Comparison of ENCODE assay signal across 8 cellular contexts in the genomic region with DNA sequence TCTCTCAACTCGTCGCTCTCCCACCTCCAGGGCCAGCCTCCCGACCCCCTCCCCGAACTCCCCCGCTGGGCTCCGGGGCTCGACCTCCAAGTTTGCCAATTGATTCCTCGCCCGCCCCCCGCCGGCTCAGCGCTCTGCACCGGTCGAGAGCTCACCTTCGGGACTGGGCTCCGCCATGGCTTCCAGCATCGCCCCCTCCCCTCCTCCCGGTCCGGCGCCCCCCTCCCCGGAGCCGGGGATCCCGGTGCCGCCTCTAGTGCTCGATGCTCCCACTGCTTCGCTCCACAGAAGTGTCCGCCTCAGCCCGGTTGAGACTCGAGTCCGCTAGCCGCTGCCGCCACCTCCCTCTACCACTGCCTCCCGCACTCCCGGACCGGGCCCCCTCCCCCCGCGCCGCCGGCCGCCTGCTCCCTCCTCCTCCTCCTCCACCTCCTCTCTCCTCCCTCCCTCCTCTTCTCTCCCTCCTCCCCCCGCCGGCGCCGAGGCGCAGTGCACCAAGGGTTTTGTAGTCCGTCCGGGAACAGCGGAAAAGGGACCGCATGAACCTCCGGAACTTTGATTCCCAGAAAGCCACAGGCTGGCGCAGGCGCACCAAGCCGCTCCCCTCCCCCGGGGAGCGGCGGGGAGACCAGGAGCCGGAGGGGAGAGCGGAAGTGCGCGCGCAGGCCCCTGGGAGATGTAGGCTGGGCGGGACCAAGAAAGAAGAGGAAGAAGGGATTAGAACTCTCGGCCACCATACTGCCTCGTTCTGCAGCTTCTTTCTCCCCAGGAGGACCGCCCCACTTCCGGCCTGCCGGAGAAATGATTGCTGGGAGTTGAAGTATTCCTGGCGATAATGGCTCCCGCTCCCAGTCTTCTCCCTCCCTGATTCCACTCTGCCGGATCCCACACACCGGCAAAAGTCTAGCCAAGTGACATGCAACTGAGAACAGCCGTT. TPM values are rescaled to one million over a fixed set of nuclear protein-coding genes. Genes with fewer than 3 reads are reported as not detected.
DNase-seq lines count a peak whose midpoint lies in the region; ATAC-seq, FAIRE-seq and TF ChIP-seq lines count a peak whose summit lies in the region.

A gene (minus strand): TSS at position 367 of the 937 bp plus-strand sequence. CDS start 178 bp downstream, at position 189.

- peaks cover 43% of the 10 kb centered on the region for H3K36me3 Mint-ChIP-seq in activated CD4-positive, alpha-beta T cell treated with anti-CD3 and anti-CD28 coated beads for 36 hours (ENCODE audit: low read depth)

- peaks cover 20 to 39% of the 10 kb centered on the region in 2 donors for H3K4me1 ChIP-seq in kidney (ENCODE audit: control insufficient read depth in 1 of 2, insufficient read depth in 1 of 2, low read depth in 1 of 2, low read length in 2 of 2)

- CTCF ChIA-PET in activated CD4-positive, alpha-beta T cell treated with anti-CD3 and anti-CD28 coated beads for 36 hours (lab: Charles Lee), result interaction anchor here (0.7 to 3.5 kb wide), 6 partner anchors 12 to 193 kb away, joined by 3 to 22 read pairs (median 4); a partner anchor contains a TSS

- H3K4me1 Mint-ChIP-seq in activated CD4-positive, alpha-beta T cell treated with anti-CD3 and anti-CD28 coated beads for 36 hours, result peaks cover 61% of the 10 kb centered on the region

- peaks cover 13 to 26% of the 10 kb centered on the region in 2 donors for H3K36me3 ChIP-seq in kidney (ENCODE audit: control insufficient read depth in 1 of 2, insufficient read depth in 2 of 2, low read length in 2 of 2)

- peak within 1 kb of the TSS; percentile 96 to 97 for H3K9ac ChIP-seq in kidney (ENCODE audit: low read length in 2 of 2)

- H3K9me3 Mint-ChIP-seq in activated CD4-positive, alpha-beta T cell treated with anti-CD3 and anti-CD28 coated beads for 36 hours (ENCODE audit: low read depth), result no peaks in the 10 kb centered on the region

- intact Hi-C loops in activated CD4-positive, alpha-beta T cell treated with anti-CD3 and anti-CD28 coated beads for 36 hours (cut with DNase I, micrococcal nuclease), result loop anchor here (1.0 to 10.0 kb wide), 17 partner anchors 13 to 1753 kb away; a partner anchor contains a TSS
- intact Hi-C loops in kidney (cut with DNase I), result no loop called here

- POLR2A ChIA-PET in activated CD4-positive, alpha-beta T cell treated with anti-CD3 and anti-CD28 coated beads for 36 hours (lab: Charles Lee), result interaction anchor here (0.6 to 1.2 kb wide), 5 partner anchors 10 to 204 kb away, joined by 3 to 5 read pairs (median 3); a partner anchor contains a TSS

- peak within 1 kb of the TSS; percentile 93 for H3K27ac Mint-ChIP-seq in activated CD4-positive, alpha-beta T cell treated with anti-CD3 and anti-CD28 coated beads for 36 hours

- peak; percentile 84 for FAIRE-seq in kidney (lab: Jason Lieb, UNC)

- no peaks in the 10 kb centered on the region for H3K9me3 ChIP-seq in kidney (ENCODE audit: control insufficient read depth in 1 of 2, low read length in 2 of 2)

- peak within 1 kb of the TSS; percentile 73 for H3K4me3 ChIP-seq in AG09309 (ENCODE audit: control insufficient read depth, low read depth, low read length)
- peak within 1 kb of the TSS; percentile 93 for H3K4me3 ChIP-seq in choroid plexus epithelial cell (ENCODE audit: low read depth, low read length)
- H3K4me3 ChIP-seq in kidney (ENCODE audit: low read length in 2 of 2), result peak within 1 kb of the TSS; percentile 88 to 89

- DNase-seq in AG09309 (ENCODE audit: low read depth), result peak; percentile 98
- DNase-seq in NCI-H524 (lab: John Stamatoyannopoulos, UW), result peak; percentile 90 to 92
- DNase-seq in activated CD4-positive, alpha-beta T cell treated with anti-CD3 and anti-CD28 coated beads for 36 hours, result peak; percentile 99
- peak; percentile 100 for DNase-seq in choroid plexus epithelial cell (ENCODE audit: low read depth)
- peak; percentile 100 for DNase-seq in kidney
- peak; percentile 98 for DNase-seq in stimulated activated CD4-positive, alpha-beta T cell treated with anti-CD3 and anti-CD28 coated beads, Interleukin-15, amount 100 ng/mL, for 24 hours

- H3K4me3 Mint-ChIP-seq in activated CD4-positive, alpha-beta T cell treated with anti-CD3 and anti-CD28 coated beads for 36 hours, result peak within 1 kb of the TSS; percentile 97

- TF ChIP-seq CTCF in AG09309 (IDR thresholded peaks at IDR 0.05; ENCODE audit: control insufficient read depth, insufficient read depth, low read depth, low read length, missing control alignments), result no peak
- TF ChIP-seq CTCF in choroid plexus epithelial cell (conservative IDR thresholded peaks at IDR 0.05; ENCODE audit: low read depth, low read length), result no peak
- TF ChIP-seq CTCF in kidney (IDR thresholded peaks at IDR 0.05; ENCODE audit: borderline replicate concordance, extremely low read depth, insufficient read depth), result no peak

- no peaks in the 10 kb centered on the region for H3K27me3 Mint-ChIP-seq in activated CD4-positive, alpha-beta T cell treated with anti-CD3 and anti-CD28 coated beads for 36 hours

- H3K27ac ChIP-seq in kidney (ENCODE audit: low read depth in 2 of 2, low read length in 2 of 2), result peak within 1 kb of the TSS; percentile 93 to 95

- peak; percentile 43 for ATAC-seq in GM19043 (IDR thresholded peaks at IDR 0.05; ENCODE audit: low read depth, unreplicated experiment)
- peak; percentile 41 for ATAC-seq in HG03432 (IDR thresholded peaks at IDR 0.05; ENCODE audit: unreplicated experiment)
- ATAC-seq in activated CD4-positive, alpha-beta T cell treated with anti-CD3 and anti-CD28 coated beads for 36 hours, result peak; percentile 74

RNA-seq across cellular contexts. Expression of the gene that starts here (rescaled TPM):
- 10 to 100 TPM; 23.6 to 35.2 TPM for total RNA-seq in activated CD4-positive, alpha-beta T cell treated with anti-CD3 and anti-CD28 coated beads for 36 hours
- total RNA-seq in kidney, result 28.1 TPM
- 48.5 TPM for polyA plus RNA-seq in kidney (ENCODE audit: insufficient read depth, low read depth, low replicate concordance)

Comparison
In these comparisons a context has a peak if more than half of its experiments do, and no peak if none do; other contexts are left out.
1. Peak in every context shown above with its lines: DNase-seq, ATAC-seq, H3K4me3 ChIP-seq and H3K27ac ChIP-seq.